ENCODE assay signal across 1 cellular context in the genomic region with DNA sequence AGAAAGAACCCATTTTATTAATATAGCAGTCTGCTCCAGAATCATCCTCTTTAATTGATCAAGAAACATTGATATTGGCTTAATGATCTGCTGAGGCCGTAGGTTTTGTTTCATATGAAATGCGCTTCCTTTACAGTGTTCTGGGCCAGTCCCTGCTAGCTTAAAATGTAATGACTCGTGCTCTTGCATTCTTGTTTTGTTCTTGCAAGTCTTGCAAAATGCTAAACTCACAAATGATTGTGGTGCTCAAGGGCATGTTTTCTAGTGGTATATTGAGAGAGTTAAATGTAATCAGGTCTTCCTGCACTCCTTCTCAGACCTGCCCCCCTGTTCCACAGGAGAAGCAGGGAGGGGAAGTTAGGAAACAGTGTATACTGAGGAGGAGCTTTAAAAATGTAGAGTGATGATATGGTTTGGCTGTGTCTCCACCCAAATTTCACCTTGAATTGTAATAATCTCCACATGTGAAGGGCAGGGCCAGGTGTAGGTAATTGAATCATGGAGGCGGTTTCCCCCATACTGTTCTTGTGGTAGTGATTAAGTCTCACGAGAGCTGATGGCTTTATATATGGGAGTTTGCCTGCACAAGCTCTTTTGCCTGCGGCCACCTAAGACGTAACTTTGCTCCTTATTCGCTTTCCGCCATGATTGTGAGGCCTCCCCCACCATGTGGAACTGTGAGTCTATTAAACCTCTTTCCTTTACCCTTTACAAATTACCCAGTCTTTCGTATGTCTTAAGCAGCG.
TF ChIP-seq lines count a peak whose summit lies in the region.

No MANE protein-coding gene starts in this region.

TF ChIP-seq in IMR-90, 13 proteins besides CTCF, POLR2A, EP300 and RAD21:
- no peak for TF ChIP-seq MXI1 (IDR thresholded peaks at IDR 0.05; ENCODE audit: borderline replicate concordance, low read depth, low read length)
- TF ChIP-seq, protein P1, sequence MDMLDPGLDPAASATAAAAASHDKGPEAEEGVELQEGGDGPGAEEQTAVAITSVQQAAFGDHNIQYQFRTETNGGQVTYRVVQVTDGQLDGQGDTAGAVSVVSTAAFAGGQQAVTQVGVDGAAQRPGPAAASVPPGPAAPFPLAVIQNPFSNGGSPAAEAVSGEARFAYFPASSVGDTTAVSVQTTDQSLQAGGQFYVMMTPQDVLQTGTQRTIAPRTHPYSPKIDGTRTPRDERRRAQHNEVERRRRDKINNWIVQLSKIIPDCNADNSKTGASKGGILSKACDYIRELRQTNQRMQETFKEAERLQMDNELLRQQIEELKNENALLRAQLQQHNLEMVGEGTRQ (IDR thresholded peaks at IDR 0.05; ENCODE audit: low read depth, low read length): no peak
- TF ChIP-seq NFE2L2 (IDR thresholded peaks at IDR 0.05; ENCODE audit: low read depth, low read length): no peak
- 0 out of 2 replicates have a peak, but pooled peaks have one; percentile 2 for TF ChIP-seq MAFK (IDR thresholded peaks at IDR 0.05; ENCODE audit: low read depth, low read length)
- TF ChIP-seq SMC3 (IDR thresholded peaks at IDR 0.05; ENCODE audit: low read depth, low read length): no peak
- no peak for TF ChIP-seq RCOR1 (IDR thresholded peaks at IDR 0.05; ENCODE audit: insufficient replicate concordance, low read length)
- TF ChIP-seq RFX5 (IDR thresholded peaks at IDR 0.05; ENCODE audit: low read depth, low read length): no peak
- peak; percentile 63 for TF ChIP-seq CEBPB (IDR thresholded peaks at IDR 0.05; ENCODE audit: low read depth, low read length)
